Comparison of ENCODE assay signal across 1 cellular context in genomic region chr1:153260473-153260979, GRCh38.
TF ChIP-seq lines count a peak whose summit lies in the region.

No MANE protein-coding gene starts in this region.

TF ChIP-seq in GM23338, 12 proteins besides CTCF, POLR2A, EP300 and RAD21 (continued from another document):
- TF ChIP-seq ETS1 (IDR thresholded peaks at IDR 0.05): no peak
- no peak for TF ChIP-seq CREB1 (CRISPR knock-in tag; IDR thresholded peaks at IDR 0.05; ENCODE audit: low read depth)
